ENCODE assay signal across 1 cellular context in the genomic region with DNA sequence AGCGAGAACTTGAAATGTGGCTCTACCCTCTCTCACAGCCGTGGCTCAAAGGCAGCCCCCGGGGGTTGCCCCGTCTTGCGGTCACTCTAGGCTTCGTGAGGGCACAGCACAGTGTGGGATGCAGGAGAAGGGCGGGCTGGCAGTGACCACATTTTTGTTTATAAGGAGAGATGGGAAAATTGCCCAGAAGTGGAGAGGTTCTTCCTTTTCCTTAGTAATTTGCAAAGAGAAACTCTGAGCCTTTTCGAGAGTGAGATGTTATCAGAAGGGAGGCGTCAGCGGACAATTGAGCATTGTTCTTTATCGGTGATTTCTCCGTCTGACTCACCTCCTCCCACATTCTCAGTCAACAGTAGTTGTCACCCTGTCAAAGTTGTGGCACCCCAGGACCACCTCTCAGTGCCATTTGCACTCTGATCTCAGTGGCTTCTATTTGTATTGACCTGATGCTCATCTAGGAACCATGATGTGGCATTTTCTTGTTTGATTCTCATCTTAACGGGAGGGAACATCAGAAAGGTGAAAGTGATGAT.
TF ChIP-seq lines count a peak whose summit lies in the region.

No MANE protein-coding gene starts in this region.

TF ChIP-seq in HepG2, 621 proteins besides CTCF, POLR2A, EP300 and RAD21 (continued from another document and continues in another):
- TF ChIP-seq, protein P1, sequence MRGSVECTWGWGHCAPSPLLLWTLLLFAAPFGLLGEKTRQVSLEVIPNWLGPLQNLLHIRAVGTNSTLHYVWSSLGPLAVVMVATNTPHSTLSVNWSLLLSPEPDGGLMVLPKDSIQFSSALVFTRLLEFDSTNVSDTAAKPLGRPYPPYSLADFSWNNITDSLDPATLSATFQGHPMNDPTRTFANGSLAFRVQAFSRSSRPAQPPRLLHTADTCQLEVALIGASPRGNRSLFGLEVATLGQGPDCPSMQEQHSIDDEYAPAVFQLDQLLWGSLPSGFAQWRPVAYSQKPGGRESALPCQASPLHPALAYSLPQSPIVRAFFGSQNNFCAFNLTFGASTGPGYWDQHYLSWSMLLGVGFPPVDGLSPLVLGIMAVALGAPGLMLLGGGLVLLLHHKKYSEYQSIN (CRISPR knock-in tag; IDR thresholded peaks at IDR 0.05; ENCODE audit: borderline replicate concordance) = no peak
- TF ChIP-seq ETV5 (CRISPR knock-in tag; IDR thresholded peaks at IDR 0.05; ENCODE audit: borderline replicate concordance) (peak; percentile 51; the same call in 1 of the 2 replicates), ELF3 (CRISPR knock-in tag; IDR thresholded peaks at IDR 0.05) (0 out of 2 replicates have a peak, but pooled peaks have one; percentile 30), NKX3-1 (CRISPR knock-in tag; IDR thresholded peaks at IDR 0.05) (no peak), CBX1 (IDR thresholded peaks at IDR 0.05; ENCODE audit: low read depth) (no peak), MAFK (conservative IDR thresholded peaks at IDR 0.05 in 1 of 2, IDR thresholded peaks at IDR 0.05 in 1 of 2; ENCODE audit: low read length in 2 of 2) (peak in 1 of 2 experiments; percentile 44; a peak in 2 of 4 replicates), MXD4 (CRISPR knock-in tag; IDR thresholded peaks at IDR 0.05) (no peak), NFE2L2 (IDR thresholded peaks at IDR 0.05; ENCODE audit: low read length) (peak; percentile 65), ZNF430 (CRISPR knock-in tag; IDR thresholded peaks at IDR 0.05) (no peak), RXRB (CRISPR knock-in tag; IDR thresholded peaks at IDR 0.05; ENCODE audit: borderline replicate concordance) (peak; percentile 15; the same call in 1 of the 2 replicates), HDAC1 (CRISPR knock-in tag; IDR thresholded peaks at IDR 0.05) (peak; percentile 50; the same call in 1 of the 2 replicates), ZNF205 (CRISPR knock-in tag; IDR thresholded peaks at IDR 0.05) (no peak), ZNF44 (CRISPR knock-in tag; IDR thresholded peaks at IDR 0.05) (no peak), PTBP1 (IDR thresholded peaks at IDR 0.05; ENCODE audit: low read depth, low read length, poor library complexity, severe bottlenecking) (no peak), ZNF549 (CRISPR knock-in tag; IDR thresholded peaks at IDR 0.05) (no peak), RELA (CRISPR knock-in tag; IDR thresholded peaks at IDR 0.05) (no peak), TBX2 (CRISPR knock-in tag; IDR thresholded peaks at IDR 0.05; ENCODE audit: borderline replicate concordance) (peak; percentile 91), PCBP2 (optimal IDR thresholded peaks at IDR 0.05; ENCODE audit: low read depth, low read length, poor library complexity, severe bottlenecking) (no peak), SOX5 (CRISPR knock-in tag; IDR thresholded peaks at IDR 0.05; ENCODE audit: borderline replicate concordance) (peak; percentile 93), NFE2 (CRISPR knock-in tag; IDR thresholded peaks at IDR 0.05) (0 out of 2 replicates have a peak, but pooled peaks have one; percentile 37), SAP130 (CRISPR knock-in tag; IDR thresholded peaks at IDR 0.05; ENCODE audit: low read depth) (peak; percentile 42), ZFP62 (CRISPR knock-in tag; IDR thresholded peaks at IDR 0.05) (no peak), SUZ12 (IDR thresholded peaks at IDR 0.05; ENCODE audit: low read depth, low read length) (no peak), GATAD2A (CRISPR knock-in tag; IDR thresholded peaks at IDR 0.05) (peak; percentile 61; the same call in 1 of the 2 replicates), YEATS4 (CRISPR knock-in tag; IDR thresholded peaks at IDR 0.05; ENCODE audit: borderline replicate concordance) (no peak), ZIK1 (CRISPR knock-in tag; IDR thresholded peaks at IDR 0.05; ENCODE audit: borderline replicate concordance, low read depth) (no peak), ZNF567 (CRISPR knock-in tag; IDR thresholded peaks at IDR 0.05; ENCODE audit: borderline replicate concordance) (no peak), ZNF761 (CRISPR knock-in tag; conservative IDR thresholded peaks at IDR 0.05) (no peak), ISL2 (CRISPR knock-in tag; IDR thresholded peaks at IDR 0.05) (no peak), ZSCAN22 (CRISPR knock-in tag; IDR thresholded peaks at IDR 0.05) (no peak), CAMTA2 (CRISPR knock-in tag; IDR thresholded peaks at IDR 0.05; ENCODE audit: borderline replicate concordance) (no peak), SRF (IDR thresholded peaks at IDR 0.05; ENCODE audit: low read depth, low read length) (no peak), SOX13 (IDR thresholded peaks at IDR 0.05) (peak; percentile 97), SOX13 (CRISPR knock-in tag; conservative IDR thresholded peaks at IDR 0.05 in 1 of 2, IDR thresholded peaks at IDR 0.05 in 1 of 2) (peak in 1 of 2 experiments; percentile 97; a peak in 2 of 4 replicates), SIN3A (IDR thresholded peaks at IDR 0.05; ENCODE audit: borderline replicate concordance, low read depth, low read length) (no peak), ZNF557 (CRISPR knock-in tag; IDR thresholded peaks at IDR 0.05) (no peak), FOXA1 (IDR thresholded peaks at IDR 0.05) (no peak), FOXA1 (CRISPR knock-in tag; IDR thresholded peaks at IDR 0.05) (peak; percentile 64)
- TF ChIP-seq, protein P2, sequence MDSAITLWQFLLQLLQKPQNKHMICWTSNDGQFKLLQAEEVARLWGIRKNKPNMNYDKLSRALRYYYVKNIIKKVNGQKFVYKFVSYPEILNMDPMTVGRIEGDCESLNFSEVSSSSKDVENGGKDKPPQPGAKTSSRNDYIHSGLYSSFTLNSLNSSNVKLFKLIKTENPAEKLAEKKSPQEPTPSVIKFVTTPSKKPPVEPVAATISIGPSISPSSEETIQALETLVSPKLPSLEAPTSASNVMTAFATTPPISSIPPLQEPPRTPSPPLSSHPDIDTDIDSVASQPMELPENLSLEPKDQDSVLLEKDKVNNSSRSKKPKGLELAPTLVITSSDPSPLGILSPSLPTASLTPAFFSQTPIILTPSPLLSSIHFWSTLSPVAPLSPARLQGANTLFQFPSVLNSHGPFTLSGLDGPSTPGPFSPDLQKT (CRISPR knock-in tag; IDR thresholded peaks at IDR 0.05; ENCODE audit: borderline replicate concordance) = no peak
- TF ChIP-seq, protein P3, sequence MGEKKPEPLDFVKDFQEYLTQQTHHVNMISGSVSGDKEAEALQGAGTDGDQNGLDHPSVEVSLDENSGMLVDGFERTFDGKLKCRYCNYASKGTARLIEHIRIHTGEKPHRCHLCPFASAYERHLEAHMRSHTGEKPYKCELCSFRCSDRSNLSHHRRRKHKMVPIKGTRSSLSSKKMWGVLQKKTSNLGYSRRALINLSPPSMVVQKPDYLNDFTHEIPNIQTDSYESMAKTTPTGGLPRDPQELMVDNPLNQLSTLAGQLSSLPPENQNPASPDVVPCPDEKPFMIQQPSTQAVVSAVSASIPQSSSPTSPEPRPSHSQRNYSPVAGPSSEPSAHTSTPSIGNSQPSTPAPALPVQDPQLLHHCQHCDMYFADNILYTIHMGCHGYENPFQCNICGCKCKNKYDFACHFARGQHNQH (CRISPR knock-in tag; IDR thresholded peaks at IDR 0.05) = no peak
- TF ChIP-seq, protein P4, sequence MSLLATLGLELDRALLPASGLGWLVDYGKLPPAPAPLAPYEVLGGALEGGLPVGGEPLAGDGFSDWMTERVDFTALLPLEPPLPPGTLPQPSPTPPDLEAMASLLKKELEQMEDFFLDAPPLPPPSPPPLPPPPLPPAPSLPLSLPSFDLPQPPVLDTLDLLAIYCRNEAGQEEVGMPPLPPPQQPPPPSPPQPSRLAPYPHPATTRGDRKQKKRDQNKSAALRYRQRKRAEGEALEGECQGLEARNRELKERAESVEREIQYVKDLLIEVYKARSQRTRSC (CRISPR knock-in tag; IDR thresholded peaks at IDR 0.05; ENCODE audit: low read depth) = no peak
- TF ChIP-seq, protein P5, sequence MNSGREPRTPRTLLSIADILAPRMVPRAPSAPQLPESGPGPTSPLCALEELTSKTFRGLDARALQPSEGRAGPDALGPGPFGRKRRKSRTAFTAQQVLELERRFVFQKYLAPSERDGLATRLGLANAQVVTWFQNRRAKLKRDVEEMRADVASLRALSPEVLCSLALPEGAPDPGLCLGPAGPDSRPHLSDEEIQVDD (CRISPR knock-in tag; IDR thresholded peaks at IDR 0.05; ENCODE audit: borderline replicate concordance) = no peak
- TF ChIP-seq, protein P6, sequence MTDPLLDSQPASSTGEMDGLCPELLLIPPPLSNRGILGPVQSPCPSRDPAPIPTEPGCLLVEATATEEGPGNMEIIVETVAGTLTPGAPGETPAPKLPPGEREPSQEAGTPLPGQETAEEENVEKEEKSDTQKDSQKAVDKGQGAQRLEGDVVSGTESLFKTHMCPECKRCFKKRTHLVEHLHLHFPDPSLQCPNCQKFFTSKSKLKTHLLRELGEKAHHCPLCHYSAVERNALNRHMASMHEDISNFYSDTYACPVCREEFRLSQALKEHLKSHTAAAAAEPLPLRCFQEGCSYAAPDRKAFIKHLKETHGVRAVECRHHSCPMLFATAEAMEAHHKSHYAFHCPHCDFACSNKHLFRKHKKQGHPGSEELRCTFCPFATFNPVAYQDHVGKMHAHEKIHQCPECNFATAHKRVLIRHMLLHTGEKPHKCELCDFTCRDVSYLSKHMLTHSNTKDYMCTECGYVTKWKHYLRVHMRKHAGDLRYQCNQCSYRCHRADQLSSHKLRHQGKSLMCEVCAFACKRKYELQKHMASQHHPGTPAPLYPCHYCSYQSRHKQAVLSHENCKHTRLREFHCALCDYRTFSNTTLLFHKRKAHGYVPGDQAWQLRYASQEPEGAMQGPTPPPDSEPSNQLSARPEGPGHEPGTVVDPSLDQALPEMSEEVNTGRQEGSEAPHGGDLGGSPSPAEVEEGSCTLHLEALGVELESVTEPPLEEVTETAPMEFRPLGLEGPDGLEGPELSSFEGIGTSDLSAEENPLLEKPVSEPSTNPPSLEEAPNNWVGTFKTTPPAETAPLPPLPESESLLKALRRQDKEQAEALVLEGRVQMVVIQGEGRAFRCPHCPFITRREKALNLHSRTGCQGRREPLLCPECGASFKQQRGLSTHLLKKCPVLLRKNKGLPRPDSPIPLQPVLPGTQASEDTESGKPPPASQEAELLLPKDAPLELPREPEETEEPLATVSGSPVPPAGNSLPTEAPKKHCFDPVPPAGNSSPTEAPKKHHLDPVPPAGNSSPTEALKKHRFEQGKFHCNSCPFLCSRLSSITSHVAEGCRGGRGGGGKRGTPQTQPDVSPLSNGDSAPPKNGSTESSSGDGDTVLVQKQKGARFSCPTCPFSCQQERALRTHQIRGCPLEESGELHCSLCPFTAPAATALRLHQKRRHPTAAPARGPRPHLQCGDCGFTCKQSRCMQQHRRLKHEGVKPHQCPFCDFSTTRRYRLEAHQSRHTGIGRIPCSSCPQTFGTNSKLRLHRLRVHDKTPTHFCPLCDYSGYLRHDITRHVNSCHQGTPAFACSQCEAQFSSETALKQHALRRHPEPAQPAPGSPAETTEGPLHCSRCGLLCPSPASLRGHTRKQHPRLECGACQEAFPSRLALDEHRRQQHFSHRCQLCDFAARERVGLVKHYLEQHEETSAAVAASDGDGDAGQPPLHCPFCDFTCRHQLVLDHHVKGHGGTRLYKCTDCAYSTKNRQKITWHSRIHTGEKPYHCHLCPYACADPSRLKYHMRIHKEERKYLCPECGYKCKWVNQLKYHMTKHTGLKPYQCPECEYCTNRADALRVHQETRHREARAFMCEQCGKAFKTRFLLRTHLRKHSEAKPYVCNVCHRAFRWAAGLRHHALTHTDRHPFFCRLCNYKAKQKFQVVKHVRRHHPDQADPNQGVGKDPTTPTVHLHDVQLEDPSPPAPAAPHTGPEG (CRISPR knock-in tag; IDR thresholded peaks at IDR 0.05) = no peak
- TF ChIP-seq, protein P7, sequence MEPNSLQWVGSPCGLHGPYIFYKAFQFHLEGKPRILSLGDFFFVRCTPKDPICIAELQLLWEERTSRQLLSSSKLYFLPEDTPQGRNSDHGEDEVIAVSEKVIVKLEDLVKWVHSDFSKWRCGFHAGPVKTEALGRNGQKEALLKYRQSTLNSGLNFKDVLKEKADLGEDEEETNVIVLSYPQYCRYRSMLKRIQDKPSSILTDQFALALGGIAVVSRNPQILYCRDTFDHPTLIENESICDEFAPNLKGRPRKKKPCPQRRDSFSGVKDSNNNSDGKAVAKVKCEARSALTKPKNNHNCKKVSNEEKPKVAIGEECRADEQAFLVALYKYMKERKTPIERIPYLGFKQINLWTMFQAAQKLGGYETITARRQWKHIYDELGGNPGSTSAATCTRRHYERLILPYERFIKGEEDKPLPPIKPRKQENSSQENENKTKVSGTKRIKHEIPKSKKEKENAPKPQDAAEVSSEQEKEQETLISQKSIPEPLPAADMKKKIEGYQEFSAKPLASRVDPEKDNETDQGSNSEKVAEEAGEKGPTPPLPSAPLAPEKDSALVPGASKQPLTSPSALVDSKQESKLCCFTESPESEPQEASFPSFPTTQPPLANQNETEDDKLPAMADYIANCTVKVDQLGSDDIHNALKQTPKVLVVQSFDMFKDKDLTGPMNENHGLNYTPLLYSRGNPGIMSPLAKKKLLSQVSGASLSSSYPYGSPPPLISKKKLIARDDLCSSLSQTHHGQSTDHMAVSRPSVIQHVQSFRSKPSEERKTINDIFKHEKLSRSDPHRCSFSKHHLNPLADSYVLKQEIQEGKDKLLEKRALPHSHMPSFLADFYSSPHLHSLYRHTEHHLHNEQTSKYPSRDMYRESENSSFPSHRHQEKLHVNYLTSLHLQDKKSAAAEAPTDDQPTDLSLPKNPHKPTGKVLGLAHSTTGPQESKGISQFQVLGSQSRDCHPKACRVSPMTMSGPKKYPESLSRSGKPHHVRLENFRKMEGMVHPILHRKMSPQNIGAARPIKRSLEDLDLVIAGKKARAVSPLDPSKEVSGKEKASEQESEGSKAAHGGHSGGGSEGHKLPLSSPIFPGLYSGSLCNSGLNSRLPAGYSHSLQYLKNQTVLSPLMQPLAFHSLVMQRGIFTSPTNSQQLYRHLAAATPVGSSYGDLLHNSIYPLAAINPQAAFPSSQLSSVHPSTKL (CRISPR knock-in tag; IDR thresholded peaks at IDR 0.05) = peak; percentile 89
- TF ChIP-seq, protein P8, sequence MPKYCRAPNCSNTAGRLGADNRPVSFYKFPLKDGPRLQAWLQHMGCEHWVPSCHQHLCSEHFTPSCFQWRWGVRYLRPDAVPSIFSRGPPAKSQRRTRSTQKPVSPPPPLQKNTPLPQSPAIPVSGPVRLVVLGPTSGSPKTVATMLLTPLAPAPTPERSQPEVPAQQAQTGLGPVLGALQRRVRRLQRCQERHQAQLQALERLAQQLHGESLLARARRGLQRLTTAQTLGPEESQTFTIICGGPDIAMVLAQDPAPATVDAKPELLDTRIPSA (CRISPR knock-in tag; IDR thresholded peaks at IDR 0.05; ENCODE audit: borderline replicate concordance) = no peak
- TF ChIP-seq, protein P9, sequence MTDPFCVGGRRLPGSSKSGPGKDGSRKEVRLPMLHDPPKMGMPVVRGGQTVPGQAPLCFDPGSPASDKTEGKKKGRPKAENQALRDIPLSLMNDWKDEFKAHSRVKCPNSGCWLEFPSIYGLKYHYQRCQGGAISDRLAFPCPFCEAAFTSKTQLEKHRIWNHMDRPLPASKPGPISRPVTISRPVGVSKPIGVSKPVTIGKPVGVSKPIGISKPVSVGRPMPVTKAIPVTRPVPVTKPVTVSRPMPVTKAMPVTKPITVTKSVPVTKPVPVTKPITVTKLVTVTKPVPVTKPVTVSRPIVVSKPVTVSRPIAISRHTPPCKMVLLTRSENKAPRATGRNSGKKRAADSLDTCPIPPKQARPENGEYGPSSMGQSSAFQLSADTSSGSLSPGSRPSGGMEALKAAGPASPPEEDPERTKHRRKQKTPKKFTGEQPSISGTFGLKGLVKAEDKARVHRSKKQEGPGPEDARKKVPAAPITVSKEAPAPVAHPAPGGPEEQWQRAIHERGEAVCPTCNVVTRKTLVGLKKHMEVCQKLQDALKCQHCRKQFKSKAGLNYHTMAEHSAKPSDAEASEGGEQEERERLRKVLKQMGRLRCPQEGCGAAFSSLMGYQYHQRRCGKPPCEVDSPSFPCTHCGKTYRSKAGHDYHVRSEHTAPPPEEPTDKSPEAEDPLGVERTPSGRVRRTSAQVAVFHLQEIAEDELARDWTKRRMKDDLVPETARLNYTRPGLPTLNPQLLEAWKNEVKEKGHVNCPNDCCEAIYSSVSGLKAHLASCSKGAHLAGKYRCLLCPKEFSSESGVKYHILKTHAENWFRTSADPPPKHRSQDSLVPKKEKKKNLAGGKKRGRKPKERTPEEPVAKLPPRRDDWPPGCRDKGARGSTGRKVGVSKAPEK (CRISPR knock-in tag; IDR thresholded peaks at IDR 0.05; ENCODE audit: borderline replicate concordance) = no peak
